ENCODE assay signal across 8 cellular contexts in the genomic region with DNA sequence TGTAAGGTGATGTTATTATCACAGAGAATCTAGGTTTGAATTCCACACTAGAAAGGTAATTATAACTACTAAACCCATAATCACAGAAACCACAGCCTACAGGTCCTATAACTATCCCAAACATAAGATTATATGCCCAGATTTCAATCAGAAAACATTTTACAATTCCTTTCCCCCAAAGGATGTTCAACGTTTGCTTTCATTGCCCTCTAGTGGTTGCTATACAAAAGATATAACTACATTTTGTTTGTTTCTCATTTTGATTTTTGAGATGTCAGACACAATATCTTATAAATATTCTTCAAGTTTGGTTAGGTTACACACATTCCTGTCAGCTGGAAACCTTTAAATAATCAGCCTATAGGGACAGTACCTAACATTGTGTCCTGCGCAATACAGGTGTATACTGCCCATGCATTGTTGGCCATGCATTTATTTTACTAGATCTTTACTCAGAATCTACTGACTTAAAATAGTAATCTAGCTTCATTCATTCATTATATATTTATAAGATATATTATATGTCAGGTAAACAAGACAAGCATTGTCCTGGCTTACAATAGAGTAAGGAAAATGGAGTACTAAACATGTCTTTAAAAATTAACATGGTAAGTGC.
DNase-seq lines count a peak whose midpoint lies in the region; ATAC-seq and TF ChIP-seq lines count a peak whose summit lies in the region.

No MANE protein-coding gene starts in this region.

- H3K4me1 ChIP-seq in DOHH2 (ENCODE audit: control insufficient read depth, low read length) (no peaks in the 10 kb centered on the region), adrenal gland (replicated peaks in 1 of 2) (peaks cover 0 to 6% of the 10 kb centered on the region in 2 donors), right lobe of liver (no peaks in the 10 kb centered on the region)

- H3K9me2 ChIP-seq in DOHH2 (replicated peaks; ENCODE audit: control insufficient read depth, low read length), result no peaks in the 10 kb centered on the region

- no peak for DNase-seq in LNCaP clone FGC (ENCODE audit: low read depth)
- DNase-seq in adrenal gland, result no peak
- no peak for DNase-seq in right lobe of liver
- no peak for DNase-seq in islet precursor cell
- DNase-seq in posterior cingulate gyrus, result no peak
- DNase-seq in posterior vena cava (ENCODE audit: low spot score), result no peak

- H3K79me2 ChIP-seq in DOHH2 (ENCODE audit: control insufficient read depth, low read length), result no peaks in the 10 kb centered on the region

- no peaks in the 10 kb centered on the region for H3K9me3 ChIP-seq in DOHH2 (ENCODE audit: control insufficient read depth, insufficient read depth, low read length)
- H3K9me3 ChIP-seq in adrenal gland (replicated peaks in 1 of 3), result no peaks in the 10 kb centered on the region
- H3K9me3 ChIP-seq in right lobe of liver, result no peaks in the 10 kb centered on the region

- H3K4me2 ChIP-seq in DOHH2 (ENCODE audit: low read length), result no peak overlapping the region

- ATAC-seq in right lobe of liver (peak in 3 of 4 donors; percentile 34 to 46 (median 38)), HG03565 (IDR thresholded peaks at IDR 0.05; ENCODE audit: unreplicated experiment) (no peak)

- intact Hi-C loops in adrenal gland (cut with DNase I) (loop anchor here (5.0 to 10.0 kb wide), 2 partner anchors 522 to 524 kb away; no protein-coding TSS in a partner anchor), right lobe of liver (cut with DNase I) (loop anchor here in 1 of 2 donors (5.0 kb wide), 1 partner anchor 524 kb away; no protein-coding TSS in a partner anchor), posterior cingulate gyrus (cut with DNase I) (loop anchor here (1.0 to 10.0 kb wide), 5 partner anchors 92 to 909 kb away; no protein-coding TSS in a partner anchor), posterior vena cava (cut with DNase I) (no loop called here)

- H3K36me3 ChIP-seq in DOHH2 (ENCODE audit: control insufficient read depth, low read length) (no peaks in the 10 kb centered on the region), adrenal gland (replicated peaks in 1 of 2) (no peaks in the 10 kb centered on the region), right lobe of liver (no peaks in the 10 kb centered on the region)

- peak; percentile 67 for TF ChIP-seq CTCF in DOHH2 (IDR thresholded peaks at IDR 0.05; ENCODE audit: low read depth, low read length, poor library complexity, severe bottlenecking)
- peak; percentile 62 for TF ChIP-seq CTCF in LNCaP clone FGC (IDR thresholded peaks at IDR 0.05; ENCODE audit: control insufficient read depth, extremely low read depth, insufficient read depth)
- peak; percentile 40 to 63 (median 51) for TF ChIP-seq CTCF in adrenal gland (IDR thresholded peaks at IDR 0.05)
- TF ChIP-seq CTCF in right lobe of liver (IDR thresholded peaks at IDR 0.05), result peak; percentile 51 to 60 (median 54)

- H3K27ac ChIP-seq in DOHH2 (ENCODE audit: low read depth, low read length), result no peak overlapping the region
- H3K27ac ChIP-seq in adrenal gland, result no peak overlapping the region
- no peak overlapping the region for H3K27ac ChIP-seq in right lobe of liver

- no peak overlapping the region for H3K4me3 ChIP-seq in DOHH2 (ENCODE audit: low read length)
- no peak overlapping the region for H3K4me3 ChIP-seq in LNCaP clone FGC (ENCODE audit: low read depth, low read length)
- no peak overlapping the region for H3K4me3 ChIP-seq in adrenal gland
- no peak overlapping the region for H3K4me3 ChIP-seq in right lobe of liver

- H3K27me3 ChIP-seq in DOHH2 (ENCODE audit: control insufficient read depth, low read length) (peaks cover 19% of the 10 kb centered on the region), adrenal gland (no peaks in the 10 kb centered on the region), right lobe of liver (no peaks in the 10 kb centered on the region)

- no peak for TF ChIP-seq POLR2A in adrenal gland (IDR thresholded peaks at IDR 0.05)
- TF ChIP-seq POLR2A in right lobe of liver (IDR thresholded peaks at IDR 0.05), result no peak

- 43 to 49% (median 46%) methylated on average over 2 of the region's 2 CpGs for WGBS in adrenal gland, 4 donors
- WGBS in right lobe of liver (ENCODE audit: insufficient coverage, low coverage, low lambda C conversion rate, missing lambda C conversion rate), result 44% methylated on average over 2 of the region's 2 CpGs

- H4K20me1 ChIP-seq in DOHH2 (ENCODE audit: control insufficient read depth, insufficient read depth, low read depth, low read length), result no peaks in the 10 kb centered on the region

- no peaks in the 10 kb centered on the region for H3F3A ChIP-seq in DOHH2 (ENCODE audit: control insufficient read depth, insufficient read depth)

Comparison
In these comparisons a context has a peak if more than half of its experiments do, and no peak if none do; other contexts are left out.
1. intact Hi-C loops: an anchor here in adrenal gland (5.0 to 10.0 kb wide) and posterior cingulate gyrus (1.0 to 10.0 kb wide); none called in posterior vena cava.